ENCODE assay signal across 1 cellular context in the genomic region with DNA sequence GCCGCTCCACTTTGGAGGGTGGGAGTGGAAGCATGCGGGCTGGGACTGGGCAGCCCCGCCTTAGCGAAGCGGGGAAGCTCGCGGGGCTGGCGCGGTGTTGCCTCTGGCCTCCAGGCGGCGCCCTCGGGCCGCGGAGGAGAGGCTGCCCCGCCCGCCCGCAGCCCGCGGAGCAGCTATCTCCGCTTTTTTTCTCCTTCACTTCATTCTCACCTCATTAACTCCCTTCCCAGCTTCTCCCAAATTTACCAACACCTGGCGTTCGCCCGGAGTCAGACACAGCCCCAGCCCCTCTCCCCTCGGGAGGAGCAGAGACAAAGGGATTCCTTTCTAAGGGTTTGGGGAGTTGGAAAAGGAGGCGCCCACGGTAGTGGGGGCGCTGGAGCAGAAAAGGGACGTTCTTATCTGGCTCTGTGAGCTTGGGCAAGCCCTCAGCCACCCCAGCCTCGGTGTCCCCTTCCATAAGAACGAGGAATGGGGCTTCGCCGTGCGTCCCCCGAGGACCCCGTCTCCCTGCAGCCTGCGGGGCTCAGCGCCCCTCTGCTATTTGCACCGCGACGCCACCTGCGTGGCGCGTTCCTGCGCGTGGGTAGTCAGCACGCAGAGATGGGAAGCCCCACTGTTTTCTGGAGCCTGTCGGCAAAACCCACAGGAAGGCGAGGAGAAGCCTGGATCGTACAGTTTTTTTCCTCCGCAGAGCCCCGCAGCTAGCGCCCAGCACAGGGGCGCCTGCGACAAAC.
TF ChIP-seq lines count a peak whose summit lies in the region.

No MANE protein-coding gene starts in this region.

TF ChIP-seq in K562, 482 proteins besides CTCF, POLR2A, EP300 and RAD21 (continued from another document and continues in another):
- TF ChIP-seq, protein P1, sequence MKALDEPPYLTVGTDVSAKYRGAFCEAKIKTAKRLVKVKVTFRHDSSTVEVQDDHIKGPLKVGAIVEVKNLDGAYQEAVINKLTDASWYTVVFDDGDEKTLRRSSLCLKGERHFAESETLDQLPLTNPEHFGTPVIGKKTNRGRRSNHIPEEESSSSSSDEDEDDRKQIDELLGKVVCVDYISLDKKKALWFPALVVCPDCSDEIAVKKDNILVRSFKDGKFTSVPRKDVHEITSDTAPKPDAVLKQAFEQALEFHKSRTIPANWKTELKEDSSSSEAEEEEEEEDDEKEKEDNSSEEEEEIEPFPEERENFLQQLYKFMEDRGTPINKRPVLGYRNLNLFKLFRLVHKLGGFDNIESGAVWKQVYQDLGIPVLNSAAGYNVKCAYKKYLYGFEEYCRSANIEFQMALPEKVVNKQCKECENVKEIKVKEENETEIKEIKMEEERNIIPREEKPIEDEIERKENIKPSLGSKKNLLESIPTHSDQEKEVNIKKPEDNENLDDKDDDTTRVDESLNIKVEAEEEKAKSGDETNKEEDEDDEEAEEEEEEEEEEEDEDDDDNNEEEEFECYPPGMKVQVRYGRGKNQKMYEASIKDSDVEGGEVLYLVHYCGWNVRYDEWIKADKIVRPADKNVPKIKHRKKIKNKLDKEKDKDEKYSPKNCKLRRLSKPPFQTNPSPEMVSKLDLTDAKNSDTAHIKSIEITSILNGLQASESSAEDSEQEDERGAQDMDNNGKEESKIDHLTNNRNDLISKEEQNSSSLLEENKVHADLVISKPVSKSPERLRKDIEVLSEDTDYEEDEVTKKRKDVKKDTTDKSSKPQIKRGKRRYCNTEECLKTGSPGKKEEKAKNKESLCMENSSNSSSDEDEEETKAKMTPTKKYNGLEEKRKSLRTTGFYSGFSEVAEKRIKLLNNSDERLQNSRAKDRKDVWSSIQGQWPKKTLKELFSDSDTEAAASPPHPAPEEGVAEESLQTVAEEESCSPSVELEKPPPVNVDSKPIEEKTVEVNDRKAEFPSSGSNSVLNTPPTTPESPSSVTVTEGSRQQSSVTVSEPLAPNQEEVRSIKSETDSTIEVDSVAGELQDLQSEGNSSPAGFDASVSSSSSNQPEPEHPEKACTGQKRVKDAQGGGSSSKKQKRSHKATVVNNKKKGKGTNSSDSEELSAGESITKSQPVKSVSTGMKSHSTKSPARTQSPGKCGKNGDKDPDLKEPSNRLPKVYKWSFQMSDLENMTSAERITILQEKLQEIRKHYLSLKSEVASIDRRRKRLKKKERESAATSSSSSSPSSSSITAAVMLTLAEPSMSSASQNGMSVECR (CRISPR knock-in tag; IDR thresholded peaks at IDR 0.05): 0 out of 2 replicates have a peak, but pooled peaks have one; percentile 26
- TF ChIP-seq KDM4B (IDR thresholded peaks at IDR 0.05; ENCODE audit: borderline replicate concordance in 2 of 2, low read depth in 1 of 2) (no peak), ZKSCAN8 (CRISPR knock-in tag; IDR thresholded peaks at IDR 0.05) (no peak), SUPT5H (IDR thresholded peaks at IDR 0.05) (no peak), FIP1L1 (IDR thresholded peaks at IDR 0.05; ENCODE audit: low read depth, low read length, poor library complexity, severe bottlenecking) (peak; percentile 21), BRCA1 (IDR thresholded peaks at IDR 0.05) (no peak), BRCA1 (CRISPR knock-in tag; IDR thresholded peaks at IDR 0.05) (no peak), NR1H2 (CRISPR knock-in tag; IDR thresholded peaks at IDR 0.05) (0 out of 2 replicates have a peak, but pooled peaks have one; percentile 27), SMARCE1 (IDR thresholded peaks at IDR 0.05) (no peak), RNF2 (IDR thresholded peaks at IDR 0.05) (0 out of 2 replicates have a peak, but pooled peaks have one; percentile 38), SMAD3 (CRISPR knock-in tag; conservative IDR thresholded peaks at IDR 0.05) (no peak), ILK (tag; IDR thresholded peaks at IDR 0.05; ENCODE audit: borderline replicate concordance, low read depth) (no peak), ZNF384 (IDR thresholded peaks at IDR 0.05; ENCODE audit: low read depth, low read length) (peak; percentile 68), PPARD (CRISPR knock-in tag; IDR thresholded peaks at IDR 0.05) (no peak), ZNF668 (CRISPR knock-in tag; IDR thresholded peaks at IDR 0.05) (no peak), ELF2 (CRISPR knock-in tag; IDR thresholded peaks at IDR 0.05) (no peak), SNIP1 (IDR thresholded peaks at IDR 0.05; ENCODE audit: low read depth) (no peak), TAF9B (IDR thresholded peaks at IDR 0.05; ENCODE audit: partially characterized antibody) (no peak), POLR3G (IDR thresholded peaks at IDR 0.05; ENCODE audit: extremely low read depth, insufficient read length, insufficient replicate concordance) (no peak), KDM2B (CRISPR knock-in tag; IDR thresholded peaks at IDR 0.05) (peak; percentile 87), CREM (IDR thresholded peaks at IDR 0.05; ENCODE audit: low read depth) (no peak), SOX6 (IDR thresholded peaks at IDR 0.05) (no peak), STAG1 (CRISPR knock-in tag; IDR thresholded peaks at IDR 0.05; ENCODE audit: borderline replicate concordance) (peak; percentile 29; the same call in 1 of the 2 replicates), WHSC1 (IDR thresholded peaks at IDR 0.05; ENCODE audit: low read length) (no peak), MAZ (CRISPR knock-in tag; conservative IDR thresholded peaks at IDR 0.05 in 1 of 2, IDR thresholded peaks at IDR 0.05 in 1 of 2) (peak; percentile 96 to 98), TAF15 (IDR thresholded peaks at IDR 0.05; ENCODE audit: low read depth, low read length) (no peak), SAFB (IDR thresholded peaks at IDR 0.05; ENCODE audit: borderline replicate concordance, low read depth, low read length) (peak; percentile 25; the same call in 1 of the 2 replicates), FUS (optimal IDR thresholded peaks at IDR 0.05; ENCODE audit: low read depth, low read length) (no peak), SP2 (IDR thresholded peaks at IDR 0.05; ENCODE audit: extremely low read depth, low read depth, low read length, poor library complexity, severe bottlenecking) (no peak)
- TF ChIP-seq, protein P2, sequence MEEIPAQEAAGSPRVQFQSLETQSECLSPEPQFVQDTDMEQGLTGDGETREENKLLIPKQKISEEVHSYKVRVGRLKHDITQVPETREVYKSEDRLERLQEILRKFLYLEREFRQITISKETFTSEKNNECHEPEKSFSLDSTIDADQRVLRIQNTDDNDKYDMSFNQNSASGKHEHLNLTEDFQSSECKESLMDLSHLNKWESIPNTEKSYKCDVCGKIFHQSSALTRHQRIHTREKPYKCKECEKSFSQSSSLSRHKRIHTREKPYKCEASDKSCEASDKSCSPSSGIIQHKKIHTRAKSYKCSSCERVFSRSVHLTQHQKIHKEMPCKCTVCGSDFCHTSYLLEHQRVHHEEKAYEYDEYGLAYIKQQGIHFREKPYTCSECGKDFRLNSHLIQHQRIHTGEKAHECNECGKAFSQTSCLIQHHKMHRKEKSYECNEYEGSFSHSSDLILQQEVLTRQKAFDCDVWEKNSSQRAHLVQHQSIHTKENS (CRISPR knock-in tag; IDR thresholded peaks at IDR 0.05): no peak
- TF ChIP-seq, protein P3, sequence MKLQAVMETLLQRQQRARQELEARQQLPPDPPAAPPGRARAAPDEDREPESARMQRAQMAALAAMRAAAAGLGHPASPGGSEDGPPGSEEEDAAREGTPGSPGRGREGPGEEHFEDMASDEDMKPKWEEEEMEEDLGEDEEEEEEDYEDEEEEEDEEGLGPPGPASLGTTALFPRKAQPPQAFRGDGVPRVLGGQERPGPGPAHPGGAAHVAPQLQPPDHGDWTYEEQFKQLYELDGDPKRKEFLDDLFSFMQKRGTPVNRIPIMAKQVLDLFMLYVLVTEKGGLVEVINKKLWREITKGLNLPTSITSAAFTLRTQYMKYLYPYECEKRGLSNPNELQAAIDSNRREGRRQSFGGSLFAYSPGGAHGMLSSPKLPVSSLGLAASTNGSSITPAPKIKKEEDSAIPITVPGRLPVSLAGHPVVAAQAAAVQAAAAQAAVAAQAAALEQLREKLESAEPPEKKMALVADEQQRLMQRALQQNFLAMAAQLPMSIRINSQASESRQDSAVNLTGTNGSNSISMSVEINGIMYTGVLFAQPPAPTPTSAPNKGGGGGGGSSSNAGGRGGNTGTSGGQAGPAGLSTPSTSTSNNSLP (IDR thresholded peaks at IDR 0.05; ENCODE audit: borderline replicate concordance, low read depth, low read length): no peak
- TF ChIP-seq, protein P4, sequence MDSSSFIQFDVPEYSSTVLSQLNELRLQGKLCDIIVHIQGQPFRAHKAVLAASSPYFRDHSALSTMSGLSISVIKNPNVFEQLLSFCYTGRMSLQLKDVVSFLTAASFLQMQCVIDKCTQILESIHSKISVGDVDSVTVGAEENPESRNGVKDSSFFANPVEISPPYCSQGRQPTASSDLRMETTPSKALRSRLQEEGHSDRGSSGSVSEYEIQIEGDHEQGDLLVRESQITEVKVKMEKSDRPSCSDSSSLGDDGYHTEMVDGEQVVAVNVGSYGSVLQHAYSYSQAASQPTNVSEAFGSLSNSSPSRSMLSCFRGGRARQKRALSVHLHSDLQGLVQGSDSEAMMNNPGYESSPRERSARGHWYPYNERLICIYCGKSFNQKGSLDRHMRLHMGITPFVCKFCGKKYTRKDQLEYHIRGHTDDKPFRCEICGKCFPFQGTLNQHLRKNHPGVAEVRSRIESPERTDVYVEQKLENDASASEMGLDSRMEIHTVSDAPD (CRISPR knock-in tag; IDR thresholded peaks at IDR 0.05): no peak
- TF ChIP-seq, protein P5, sequence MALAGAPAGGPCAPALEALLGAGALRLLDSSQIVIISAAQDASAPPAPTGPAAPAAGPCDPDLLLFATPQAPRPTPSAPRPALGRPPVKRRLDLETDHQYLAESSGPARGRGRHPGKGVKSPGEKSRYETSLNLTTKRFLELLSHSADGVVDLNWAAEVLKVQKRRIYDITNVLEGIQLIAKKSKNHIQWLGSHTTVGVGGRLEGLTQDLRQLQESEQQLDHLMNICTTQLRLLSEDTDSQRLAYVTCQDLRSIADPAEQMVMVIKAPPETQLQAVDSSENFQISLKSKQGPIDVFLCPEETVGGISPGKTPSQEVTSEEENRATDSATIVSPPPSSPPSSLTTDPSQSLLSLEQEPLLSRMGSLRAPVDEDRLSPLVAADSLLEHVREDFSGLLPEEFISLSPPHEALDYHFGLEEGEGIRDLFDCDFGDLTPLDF (CRISPR knock-in tag; IDR thresholded peaks at IDR 0.05): peak; percentile 88
- TF ChIP-seq, protein P6, sequence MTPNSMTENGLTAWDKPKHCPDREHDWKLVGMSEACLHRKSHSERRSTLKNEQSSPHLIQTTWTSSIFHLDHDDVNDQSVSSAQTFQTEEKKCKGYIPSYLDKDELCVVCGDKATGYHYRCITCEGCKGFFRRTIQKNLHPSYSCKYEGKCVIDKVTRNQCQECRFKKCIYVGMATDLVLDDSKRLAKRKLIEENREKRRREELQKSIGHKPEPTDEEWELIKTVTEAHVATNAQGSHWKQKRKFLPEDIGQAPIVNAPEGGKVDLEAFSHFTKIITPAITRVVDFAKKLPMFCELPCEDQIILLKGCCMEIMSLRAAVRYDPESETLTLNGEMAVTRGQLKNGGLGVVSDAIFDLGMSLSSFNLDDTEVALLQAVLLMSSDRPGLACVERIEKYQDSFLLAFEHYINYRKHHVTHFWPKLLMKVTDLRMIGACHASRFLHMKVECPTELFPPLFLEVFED (CRISPR knock-in tag; conservative IDR thresholded peaks at IDR 0.05): no peak
- TF ChIP-seq, protein P7, sequence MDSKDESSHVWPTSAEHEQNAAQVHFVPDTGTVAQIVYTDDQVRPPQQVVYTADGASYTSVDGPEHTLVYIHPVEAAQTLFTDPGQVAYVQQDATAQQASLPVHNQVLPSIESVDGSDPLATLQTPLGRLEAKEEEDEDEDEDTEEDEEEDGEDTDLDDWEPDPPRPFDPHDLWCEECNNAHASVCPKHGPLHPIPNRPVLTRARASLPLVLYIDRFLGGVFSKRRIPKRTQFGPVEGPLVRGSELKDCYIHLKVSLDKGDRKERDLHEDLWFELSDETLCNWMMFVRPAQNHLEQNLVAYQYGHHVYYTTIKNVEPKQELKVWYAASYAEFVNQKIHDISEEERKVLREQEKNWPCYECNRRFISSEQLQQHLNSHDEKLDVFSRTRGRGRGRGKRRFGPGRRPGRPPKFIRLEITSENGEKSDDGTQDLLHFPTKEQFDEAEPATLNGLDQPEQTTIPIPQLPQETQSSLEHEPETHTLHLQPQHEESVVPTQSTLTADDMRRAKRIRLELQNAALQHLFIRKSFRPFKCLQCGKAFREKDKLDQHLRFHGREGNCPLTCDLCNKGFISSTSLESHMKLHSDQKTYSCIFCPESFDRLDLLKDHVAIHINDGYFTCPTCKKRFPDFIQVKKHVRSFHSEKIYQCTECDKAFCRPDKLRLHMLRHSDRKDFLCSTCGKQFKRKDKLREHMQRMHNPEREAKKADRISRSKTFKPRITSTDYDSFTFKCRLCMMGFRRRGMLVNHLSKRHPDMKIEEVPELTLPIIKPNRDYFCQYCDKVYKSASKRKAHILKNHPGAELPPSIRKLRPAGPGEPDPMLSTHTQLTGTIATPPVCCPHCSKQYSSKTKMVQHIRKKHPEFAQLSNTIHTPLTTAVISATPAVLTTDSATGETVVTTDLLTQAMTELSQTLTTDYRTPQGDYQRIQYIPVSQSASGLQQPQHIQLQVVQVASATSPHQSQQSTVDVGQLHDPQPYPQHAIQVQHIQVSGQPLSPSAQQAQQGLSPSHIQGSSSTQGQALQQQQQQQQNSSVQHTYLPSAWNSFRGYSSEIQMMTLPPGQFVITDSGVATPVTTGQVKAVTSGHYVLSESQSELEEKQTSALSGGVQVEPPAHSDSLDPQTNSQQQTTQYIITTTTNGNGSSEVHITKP (IDR thresholded peaks at IDR 0.05; ENCODE audit: partially characterized antibody): peak; percentile 28
- TF ChIP-seq, protein P8, sequence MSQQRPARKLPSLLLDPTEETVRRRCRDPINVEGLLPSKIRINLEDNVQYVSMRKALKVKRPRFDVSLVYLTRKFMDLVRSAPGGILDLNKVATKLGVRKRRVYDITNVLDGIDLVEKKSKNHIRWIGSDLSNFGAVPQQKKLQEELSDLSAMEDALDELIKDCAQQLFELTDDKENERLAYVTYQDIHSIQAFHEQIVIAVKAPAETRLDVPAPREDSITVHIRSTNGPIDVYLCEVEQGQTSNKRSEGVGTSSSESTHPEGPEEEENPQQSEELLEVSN (IDR thresholded peaks at IDR 0.05; ENCODE audit: borderline replicate concordance in 1 of 2, extremely low read depth in 1 of 2, insufficient read depth in 1 of 2, insufficient read length in 1 of 2, low read depth in 1 of 2, low read length in 1 of 2, poor library complexity in 1 of 2, severe bottlenecking in 1 of 2): peak; percentile 62 to 91
- TF ChIP-seq, protein P9, sequence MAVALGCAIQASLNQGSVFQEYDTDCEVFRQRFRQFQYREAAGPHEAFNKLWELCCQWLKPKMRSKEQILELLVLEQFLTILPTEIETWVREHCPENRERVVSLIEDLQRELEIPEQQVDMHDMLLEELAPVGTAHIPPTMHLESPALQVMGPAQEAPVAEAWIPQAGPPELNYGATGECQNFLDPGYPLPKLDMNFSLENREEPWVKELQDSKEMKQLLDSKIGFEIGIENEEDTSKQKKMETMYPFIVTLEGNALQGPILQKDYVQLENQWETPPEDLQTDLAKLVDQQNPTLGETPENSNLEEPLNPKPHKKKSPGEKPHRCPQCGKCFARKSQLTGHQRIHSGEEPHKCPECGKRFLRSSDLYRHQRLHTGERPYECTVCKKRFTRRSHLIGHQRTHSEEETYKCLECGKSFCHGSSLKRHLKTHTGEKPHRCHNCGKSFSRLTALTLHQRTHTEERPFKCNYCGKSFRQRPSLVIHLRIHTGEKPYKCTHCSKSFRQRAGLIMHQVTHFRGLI (CRISPR knock-in tag; IDR thresholded peaks at IDR 0.05): no peak
- TF ChIP-seq, protein P10, sequence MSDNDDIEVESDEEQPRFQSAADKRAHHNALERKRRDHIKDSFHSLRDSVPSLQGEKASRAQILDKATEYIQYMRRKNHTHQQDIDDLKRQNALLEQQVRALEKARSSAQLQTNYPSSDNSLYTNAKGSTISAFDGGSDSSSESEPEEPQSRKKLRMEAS (CRISPR knock-in tag; IDR thresholded peaks at IDR 0.05): peak; percentile 84
- TF ChIP-seq, protein P11, sequence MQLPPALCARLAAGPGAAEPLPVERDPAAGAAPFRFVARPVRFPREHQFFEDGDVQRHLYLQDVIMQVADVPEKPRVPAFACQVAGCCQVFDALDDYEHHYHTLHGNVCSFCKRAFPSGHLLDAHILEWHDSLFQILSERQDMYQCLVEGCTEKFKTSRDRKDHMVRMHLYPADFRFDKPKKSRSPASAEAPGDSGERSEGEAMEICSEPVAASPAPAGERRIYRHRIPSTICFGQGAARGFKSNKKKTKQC (CRISPR knock-in tag; IDR thresholded peaks at IDR 0.05): peak; percentile 2; the same call in 1 of the 2 replicates
